Comparison of ENCODE assay signal across 8 cellular contexts in the genomic region with DNA sequence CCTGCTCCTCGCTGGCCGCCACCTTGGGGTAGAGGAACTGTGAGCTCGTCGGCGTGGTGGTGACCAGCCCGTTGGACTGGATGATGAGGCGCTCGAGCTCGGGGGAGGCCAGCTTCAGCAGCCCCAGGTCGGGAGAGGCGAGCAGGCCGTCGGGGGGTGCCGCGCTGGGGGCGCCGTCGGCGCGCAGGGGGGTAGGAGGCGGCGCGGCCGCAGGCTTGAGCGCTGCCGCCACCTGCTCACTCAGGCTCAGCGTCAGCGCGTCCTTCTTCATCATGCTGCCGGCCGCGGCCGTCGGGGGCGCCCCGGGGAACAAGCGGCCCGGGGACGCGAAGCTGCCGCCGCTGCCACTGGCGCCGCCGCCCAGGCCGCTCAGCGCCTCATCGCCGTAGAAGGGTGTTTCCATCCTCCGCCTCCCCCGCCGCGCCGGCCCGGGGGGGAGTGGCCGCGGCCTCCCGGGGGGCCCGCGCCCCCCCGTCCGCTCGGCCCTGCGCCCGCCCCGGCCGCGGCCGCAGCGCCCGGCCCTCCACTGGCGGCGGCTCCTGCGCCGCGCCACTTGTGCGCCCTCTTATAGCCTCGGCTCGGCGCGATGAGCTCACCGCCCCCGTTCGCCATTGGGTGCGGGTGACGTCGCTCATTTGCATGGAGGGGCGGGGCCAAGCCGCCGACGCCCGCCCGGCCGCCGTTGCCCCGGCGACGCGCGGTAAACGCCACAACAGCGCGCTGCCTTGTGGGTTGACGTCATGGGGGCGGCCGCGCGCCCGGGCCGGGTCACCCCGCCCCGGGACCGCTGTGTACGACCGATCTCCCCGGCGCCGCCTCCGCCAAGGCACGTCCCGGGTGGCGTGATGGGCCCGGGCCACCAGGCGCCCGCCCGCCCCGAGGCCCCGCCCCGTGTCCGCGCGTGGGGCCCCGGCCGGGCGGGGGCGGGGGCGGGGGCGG. TPM values are rescaled to one million over a fixed set of nuclear protein-coding genes. Genes with fewer than 3 reads are reported as not detected.
DNase-seq lines count a peak whose midpoint lies in the region; ATAC-seq and TF ChIP-seq lines count a peak whose summit lies in the region.

A gene (minus strand): TSS at position 541 of the 939 bp plus-strand sequence. CDS start 138 bp downstream, at position 403.

- H3K36me3 ChIP-seq in SK-N-MC (ENCODE audit: insufficient read depth, low read length) (peaks cover 11% of the 10 kb centered on the region), gastroesophageal sphincter (peaks cover 0 to 20% of the 10 kb centered on the region in 2 donors)

- H3K9me3 Mint-ChIP-seq in activated naive CD4-positive, alpha-beta T cell treated with anti-CD3 and anti-CD28 coated beads, Interleukin-2, amount 10 ng/mL, durations not matched to agents 7 days and 5 days = no peaks in the 10 kb centered on the region

- peaks cover 5 to 51% (median 36%) of the 10 kb centered on the region in 3 donors for H3K4me1 ChIP-seq in gastroesophageal sphincter

- peak within 1 kb of the TSS; percentile 100 for H3K9ac ChIP-seq in SK-N-MC (ENCODE audit: insufficient read length)

- peak within 1 kb of the TSS; percentile 95 for H3K4me3 Mint-ChIP-seq in activated naive CD4-positive, alpha-beta T cell treated with anti-CD3 and anti-CD28 coated beads, Interleukin-2, amount 10 ng/mL, durations not matched to agents 7 days and 5 days

- H3K27ac ChIP-seq in SK-N-MC (peak within 1 kb of the TSS; percentile 100), gastroesophageal sphincter (peak within 1 kb of the TSS; percentile 100), substantia nigra (ENCODE audit: low read depth, low read length, poor library complexity, severe bottlenecking) (peak within 1 kb of the TSS; percentile 100)

- 4% methylated on average over 9 of the region's 138 CpGs; no CpG with 5 or more reads in 1 of the 2 donors for WGBS in gastroesophageal sphincter (ENCODE audit: low coverage in 1 of 2), 2 donors

- TF ChIP-seq POLR2A in gastroesophageal sphincter (IDR thresholded peaks at IDR 0.05) = peak; percentile 99 to 100

- H3K27ac Mint-ChIP-seq in activated naive CD4-positive, alpha-beta T cell treated with anti-CD3 and anti-CD28 coated beads, Interleukin-2, amount 10 ng/mL, durations not matched to agents 7 days and 5 days = peak within 1 kb of the TSS; percentile 99

- H3K27me3 Mint-ChIP-seq in activated naive CD4-positive, alpha-beta T cell treated with anti-CD3 and anti-CD28 coated beads, Interleukin-2, amount 10 ng/mL, durations not matched to agents 7 days and 5 days = peaks cover 4% of the 10 kb centered on the region

- H3K27me3 ChIP-seq in gastroesophageal sphincter = no peaks in the 10 kb centered on the region

- peaks cover 36% of the 10 kb centered on the region for H3K36me3 Mint-ChIP-seq in activated naive CD4-positive, alpha-beta T cell treated with anti-CD3 and anti-CD28 coated beads, Interleukin-2, amount 10 ng/mL, durations not matched to agents 7 days and 5 days

- H3K9me3 ChIP-seq in SK-N-MC (ENCODE audit: low read depth, low read length) (no peaks in the 10 kb centered on the region), gastroesophageal sphincter (no peaks in the 10 kb centered on the region)

- ATAC-seq in gastroesophageal sphincter = peak; percentile 85

- TF ChIP-seq CTCF in GM10248 (IDR thresholded peaks at IDR 0.05; ENCODE audit: control extremely low read depth, extremely low read depth, low read depth, missing control alignments) = peak; percentile 3
- TF ChIP-seq CTCF in HFF-Myc (IDR thresholded peaks at IDR 0.05; ENCODE audit: low read depth, low read length, missing control alignments) = no peak
- TF ChIP-seq CTCF in gastroesophageal sphincter (IDR thresholded peaks at IDR 0.05) = peak in 2 of 4 experiments; percentile 21 to 30

- peak; percentile 50 for TF ChIP-seq EP300 in gastroesophageal sphincter (IDR thresholded peaks at IDR 0.05)

- H3K4me3 ChIP-seq in HFF-Myc (replicated peaks; ENCODE audit: low read depth, low read length) = peak within 1 kb of the TSS; percentile 91
- peak within 1 kb of the TSS; percentile 96 for H3K4me3 ChIP-seq in SK-N-MC
- H3K4me3 ChIP-seq in gastroesophageal sphincter = peak within 1 kb of the TSS; percentile 69 to 99

- CTCF ChIA-PET in GM10248 (lab: Yijun Ruan, JAX) = interaction anchor here (0.6 to 8.3 kb wide), 11 partner anchors 10 to 286 kb away, joined by 3 to 171 read pairs (median 30); a partner anchor contains a TSS
- CTCF ChIA-PET in activated naive CD4-positive, alpha-beta T cell treated with anti-CD3 and anti-CD28 coated beads, Interleukin-2, amount 10 ng/mL, durations not matched to agents 7 days and 5 days (lab: Charles Lee) = interaction anchor here (0.9 to 9.5 kb wide), 6 partner anchors 10 to 130 kb away, joined by 3 to 236 read pairs (median 102); a partner anchor contains a TSS

- H3K4me1 Mint-ChIP-seq in activated naive CD4-positive, alpha-beta T cell treated with anti-CD3 and anti-CD28 coated beads, Interleukin-2, amount 10 ng/mL, durations not matched to agents 7 days and 5 days = peaks cover 60% of the 10 kb centered on the region

- POLR2A ChIA-PET in GM10248 (lab: Yijun Ruan, JAX) = interaction anchor here (0.5 to 6.4 kb wide), 56 partner anchors 9 to 972 kb away, joined by 3 to 154 read pairs (median 6); a partner anchor contains a TSS

- peak; percentile 98 for DNase-seq in GM10248 (ENCODE audit: extremely low spot score)
- peak; percentile 85 for DNase-seq in HFF-Myc (ENCODE audit: extremely low read depth, low read depth)
- peak; percentile 98 for DNase-seq in NAMALWA (ENCODE audit: low spot score)
- no peak for DNase-seq in SK-N-MC (ENCODE audit: low read depth, low spot score)
- DNase-seq in activated naive CD4-positive, alpha-beta T cell treated with anti-CD3 and anti-CD28 coated beads, Interleukin-2, amount 10 ng/mL, durations not matched to agents 7 days and 5 days = peak; percentile 98
- peak; percentile 78 for DNase-seq in non-pigmented ciliary epithelial cell (ENCODE audit: low read depth)
- DNase-seq in substantia nigra (lab: John Stamatoyannopoulos, UW) = peak; percentile 73 to 99 (median 96)

RNA-seq across cellular contexts. Expression of the gene that starts here (rescaled TPM):
- 100 to 1,000 TPM; 241 to 573 (median 297) TPM for total RNA-seq in gastroesophageal sphincter
